Comparison of ENCODE assay signal across 12 cellular contexts in the genomic region with DNA sequence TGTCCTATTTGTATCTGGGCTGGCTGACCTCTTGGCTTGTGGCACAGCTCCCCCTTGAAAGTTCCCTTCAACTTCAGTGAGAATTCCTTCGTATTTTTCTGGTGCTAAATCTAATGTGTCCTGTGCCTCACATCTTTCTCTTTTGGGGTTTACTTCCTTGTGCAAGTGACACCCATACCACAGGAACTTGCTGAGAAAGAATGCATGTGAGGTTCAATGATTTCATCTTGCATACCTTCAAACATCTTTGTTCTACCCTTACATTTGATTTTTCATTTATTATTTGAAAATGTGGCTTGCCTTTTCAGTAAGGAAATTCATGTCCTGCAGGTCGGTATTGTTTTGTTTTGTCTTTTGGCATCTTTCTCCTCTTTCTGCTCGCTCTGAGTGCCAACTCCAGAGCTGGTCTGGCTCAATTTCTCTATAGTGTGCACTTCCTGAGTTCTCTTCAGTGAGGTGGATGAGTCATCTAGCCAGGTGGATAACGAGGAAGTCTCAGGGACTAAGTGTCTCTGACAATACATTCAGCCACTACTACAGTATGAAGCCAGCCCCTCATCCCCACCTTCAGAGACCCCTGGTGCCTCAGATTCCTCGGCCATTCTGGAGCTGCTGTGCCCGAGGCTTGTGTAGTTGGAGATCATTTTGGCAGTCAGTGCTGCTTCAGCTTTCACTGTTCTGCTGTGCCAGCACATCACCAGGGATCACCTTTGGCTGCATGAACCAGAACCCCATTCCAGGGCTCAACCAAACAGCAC. TPM values are rescaled to one million over a fixed set of nuclear protein-coding genes. Genes with fewer than 3 reads are reported as not detected.
DNase-seq lines count a peak whose midpoint lies in the region; ATAC-seq, FAIRE-seq and TF ChIP-seq lines count a peak whose summit lies in the region.
"Had no signal": no experiment of that assay in that cellular context is flagged by ENCODE, and none has a peak within 500 bp of the region (broad histone marks: within the 10 kb centered on the region; RNA-seq: fewer than 3 reads in every experiment).

No MANE protein-coding gene starts in this region.

- TF ChIP-seq CTCF in kidney (IDR thresholded peaks at IDR 0.05; ENCODE audit: borderline replicate concordance, extremely low read depth, insufficient read depth) (no peak), tibial nerve (IDR thresholded peaks at IDR 0.05) (no peak)

- DNase-seq in SHP77 (lab: John Stamatoyannopoulos, UW) (peak; percentile 6 to 35), SHP77 treated with DMSO at 0.1 percent for 48 hours (lab: John Stamatoyannopoulos, UW) (no peak), kidney (peak; percentile 15), urothelium cell line (ENCODE audit: low spot score) (peak; percentile 13), NCI-H1105 treated with DMSO at 0.1 percent for 48 hours (lab: John Stamatoyannopoulos, UW) (no peak), tibial nerve (ENCODE audit: low spot score in 2 of 2) (no peak)
- no peak for DNase-seq in NK-92 treated with Interleukin-12 subunit alpha and Interleukin-12 subunit beta, amount 100 ng/mL, for 24 hours (lab: John Stamatoyannopoulos, UW)
- DNase-seq: NCI-H1694 had no signal

- no peak for TF ChIP-seq EP300 in tibial nerve (IDR thresholded peaks at IDR 0.05)

- peaks cover 0 to 8% of the 10 kb centered on the region in 2 donors for H3K4me1 ChIP-seq in kidney (ENCODE audit: control insufficient read depth in 1 of 2, insufficient read depth in 1 of 2, low read depth in 1 of 2, low read length in 2 of 2)
- H3K4me1 ChIP-seq in tibial nerve = peaks cover 0 to 10% (median 0%) of the 10 kb centered on the region in 4 donors

- H3K27ac ChIP-seq in kidney (ENCODE audit: low read depth in 2 of 2, low read length in 2 of 2) (no peak overlapping the region), tibial nerve (peak overlapping the region in 1 of 4 donors; percentile 45)
- H3K27ac ChIP-seq: neural progenitor cell had no signal

- FAIRE-seq in kidney (lab: Jason Lieb, UNC) (no peak), urothelium cell line (lab: Jason Lieb, UNC) (no peak)
- FAIRE-seq: G401.6 had no signal

- no peaks in the 10 kb centered on the region for H3K36me3 ChIP-seq in kidney (ENCODE audit: control insufficient read depth in 1 of 2, insufficient read depth in 2 of 2, low read length in 2 of 2)
- no peaks in the 10 kb centered on the region for H3K36me3 ChIP-seq in tibial nerve
- H3K36me3 ChIP-seq: neural progenitor cell had no signal

- WGBS in tibial nerve, 2 donors = 56 to 65% methylated on average over 6 of the region's 6 CpGs

- intact Hi-C loops in kidney (cut with DNase I) = no loop called here

- H3K9me3 ChIP-seq in kidney (ENCODE audit: control insufficient read depth in 1 of 2, low read length in 2 of 2) = no peaks in the 10 kb centered on the region
- peaks cover 0 to 4% (median 0%) of the 10 kb centered on the region in 4 donors for H3K9me3 ChIP-seq in tibial nerve

- peak; percentile 56 for ATAC-seq in SK-N-SH treated with all-trans-retinoic acid at 6 μM for 48 hours
- ATAC-seq: activated CD4-positive, CD25-positive, alpha-beta regulatory T cell treated with anti-CD3 and anti-CD28 coated beads, Interleukin-2, amount 50 U/mL, for 24 hours had no signal

- no peak overlapping the region for H3K9ac ChIP-seq in kidney (ENCODE audit: low read length in 2 of 2)
- H3K9ac ChIP-seq: neural progenitor cell had no signal

- peaks cover 0 to 18% of the 10 kb centered on the region in 2 donors for H3K27me3 ChIP-seq in tibial nerve

- H3K4me3 ChIP-seq in kidney (ENCODE audit: low read length in 2 of 2) (no peak overlapping the region), tibial nerve (no peak overlapping the region)
- H3K4me3 ChIP-seq: neural progenitor cell had no signal

- TF ChIP-seq POLR2A in tibial nerve (IDR thresholded peaks at IDR 0.05) = no peak

TF ChIP-seq in SK-N-SH treated with all-trans-retinoic acid at 6 μM for 48 hours, 23 proteins besides CTCF, POLR2A, EP300 and RAD21:
- TF ChIP-seq CSDC2 (CRISPR knock-in tag; IDR thresholded peaks at IDR 0.05) (no peak), ZFP3 (CRISPR knock-in tag; IDR thresholded peaks at IDR 0.05) (no peak), ESRRG (CRISPR knock-in tag; IDR thresholded peaks at IDR 0.05) (no peak), OSR1 (CRISPR knock-in tag; IDR thresholded peaks at IDR 0.05) (no peak), TOX (CRISPR knock-in tag; IDR thresholded peaks at IDR 0.05; ENCODE audit: borderline replicate concordance) (no peak)
- TF ChIP-seq, protein P1, sequence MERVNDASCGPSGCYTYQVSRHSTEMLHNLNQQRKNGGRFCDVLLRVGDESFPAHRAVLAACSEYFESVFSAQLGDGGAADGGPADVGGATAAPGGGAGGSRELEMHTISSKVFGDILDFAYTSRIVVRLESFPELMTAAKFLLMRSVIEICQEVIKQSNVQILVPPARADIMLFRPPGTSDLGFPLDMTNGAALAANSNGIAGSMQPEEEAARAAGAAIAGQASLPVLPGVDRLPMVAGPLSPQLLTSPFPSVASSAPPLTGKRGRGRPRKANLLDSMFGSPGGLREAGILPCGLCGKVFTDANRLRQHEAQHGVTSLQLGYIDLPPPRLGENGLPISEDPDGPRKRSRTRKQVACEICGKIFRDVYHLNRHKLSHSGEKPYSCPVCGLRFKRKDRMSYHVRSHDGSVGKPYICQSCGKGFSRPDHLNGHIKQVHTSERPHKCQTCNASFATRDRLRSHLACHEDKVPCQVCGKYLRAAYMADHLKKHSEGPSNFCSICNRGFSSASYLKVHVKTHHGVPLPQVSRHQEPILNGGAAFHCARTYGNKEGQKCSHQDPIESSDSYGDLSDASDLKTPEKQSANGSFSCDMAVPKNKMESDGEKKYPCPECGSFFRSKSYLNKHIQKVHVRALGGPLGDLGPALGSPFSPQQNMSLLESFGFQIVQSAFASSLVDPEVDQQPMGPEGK (CRISPR knock-in tag; IDR thresholded peaks at IDR 0.05; ENCODE audit: borderline replicate concordance) = no peak
- TF ChIP-seq, protein P2, sequence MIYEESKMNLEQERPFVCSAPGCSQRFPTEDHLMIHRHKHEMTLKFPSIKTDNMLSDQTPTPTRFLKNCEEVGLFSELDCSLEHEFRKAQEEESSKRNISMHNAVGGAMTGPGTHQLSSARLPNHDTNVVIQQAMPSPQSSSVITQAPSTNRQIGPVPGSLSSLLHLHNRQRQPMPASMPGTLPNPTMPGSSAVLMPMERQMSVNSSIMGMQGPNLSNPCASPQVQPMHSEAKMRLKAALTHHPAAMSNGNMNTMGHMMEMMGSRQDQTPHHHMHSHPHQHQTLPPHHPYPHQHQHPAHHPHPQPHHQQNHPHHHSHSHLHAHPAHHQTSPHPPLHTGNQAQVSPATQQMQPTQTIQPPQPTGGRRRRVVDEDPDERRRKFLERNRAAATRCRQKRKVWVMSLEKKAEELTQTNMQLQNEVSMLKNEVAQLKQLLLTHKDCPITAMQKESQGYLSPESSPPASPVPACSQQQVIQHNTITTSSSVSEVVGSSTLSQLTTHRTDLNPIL (CRISPR knock-in tag; IDR thresholded peaks at IDR 0.05; ENCODE audit: low read depth) = no peak

RNA-seq across cellular contexts. Expression of a gene that starts 59.4 kb away (rescaled TPM):
- total RNA-seq in kidney (32.6 TPM), tibial nerve (1 to 10 TPM in 3 of 4 donors, under 1 TPM in 1; 0.66 to 1.6 (median 1.2) TPM)
- 11.6 TPM for polyA plus RNA-seq in kidney (ENCODE audit: insufficient read depth, low read depth, low replicate concordance)

Comparison
In these comparisons a context has a peak if more than half of its experiments do, and no peak if none do; other contexts are left out.
1. DNase-seq: peak in SHP77 (2 of 2), kidney (single experiment) and urothelium cell line (single experiment); none in SHP77 treated with DMSO at 0.1 percent for 48 hours (single experiment), NCI-H1105 treated with DMSO at 0.1 percent for 48 hours (single experiment), NK-92 treated with Interleukin-12 subunit alpha and Interleukin-12 subunit beta, amount 100 ng/mL, for 24 hours (single experiment) and tibial nerve (0 of 2).
2. RNA of a gene that starts 59.4 kb away (total RNA-seq): 32.6 TPM in kidney (single experiment); 0.66 to 1.6 TPM in tibial nerve; every median in the first group is over 10 times any median in the second.